8 cellular contexts compared by ENCODE assay signal in the genomic region with DNA sequence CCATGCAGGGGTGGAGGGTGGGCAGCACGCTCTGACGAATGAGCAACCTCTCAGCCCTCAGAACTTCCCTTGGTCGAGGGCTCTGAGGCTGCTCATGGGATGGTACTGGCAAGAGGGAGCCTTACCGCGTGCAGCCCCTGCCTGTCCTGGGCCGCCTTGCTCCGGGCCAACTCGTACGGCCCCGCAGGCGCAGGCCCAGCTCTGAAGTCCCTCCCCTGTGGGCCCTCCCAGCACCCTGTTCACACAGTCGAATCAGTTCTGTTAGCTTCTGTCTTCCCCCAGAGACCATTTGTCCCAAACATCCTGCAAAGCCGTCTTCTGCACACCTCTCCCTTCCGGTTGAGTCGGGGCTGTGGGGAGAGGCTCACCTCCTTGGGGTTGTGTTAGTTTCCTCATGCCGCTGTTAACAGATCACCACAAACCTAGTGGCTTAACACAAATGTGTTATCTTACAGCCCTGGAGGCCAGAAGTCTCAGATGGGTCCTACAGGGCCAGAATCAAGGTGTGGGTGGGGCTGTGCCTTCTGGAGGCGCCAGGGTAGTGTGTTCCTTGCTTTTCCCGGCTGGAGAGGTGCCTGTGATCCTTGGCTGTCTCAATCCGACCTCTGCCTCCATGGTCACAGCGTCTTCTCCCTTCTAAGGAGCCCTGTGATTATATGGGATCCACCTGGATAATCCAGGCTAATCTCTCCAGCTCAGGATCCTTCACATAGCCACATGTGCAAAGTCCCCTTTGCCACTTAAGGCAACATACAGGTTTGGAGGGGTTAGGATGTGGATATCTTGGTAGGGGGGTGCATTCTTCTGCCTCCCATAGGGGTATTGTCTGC. TPM values are rescaled to one million over a fixed set of nuclear protein-coding genes. Genes with fewer than 3 reads are reported as not detected.
DNase-seq lines count a peak whose midpoint lies in the region; ATAC-seq and TF ChIP-seq lines count a peak whose summit lies in the region.

No MANE protein-coding gene starts in this region.

- ATAC-seq in left lobe of liver, result peak; percentile 52

- no peak for TF ChIP-seq CTCF in RWPE1 (conservative IDR thresholded peaks at IDR 0.05; ENCODE audit: low read depth)

- peak overlapping the region; percentile 10; the same call in 1 of the 2 replicates for H3K27ac ChIP-seq in RWPE1

- DNase-seq in ELR (ENCODE audit: low read depth) (peak; percentile 35), H7 (peak; percentile 88), RWPE1 (ENCODE audit: low spot score) (no peak), astrocyte of the hippocampus (ENCODE audit: low read depth, low spot score) (peak; percentile 42), left lobe of liver (ENCODE audit: low spot score) (no peak), NCI-H146 (lab: John Stamatoyannopoulos, UW) (no peak), NCI-H2227 treated with DMSO at 0.1 percent for 48 hours (lab: John Stamatoyannopoulos, UW) (no peak)
- peak; percentile 9 to 11 for DNase-seq in stimulated activated CD8-positive, alpha-beta memory T cell treated with anti-CD3 and anti-CD28 coated beads, Interleukin-4, amount 100 ng/mL, for 1 hour (ENCODE audit: low read depth in 2 of 2, low spot score in 1 of 2)

- H3K4me3 ChIP-seq in H7 (ENCODE audit: insufficient read depth, low read depth, low read length), result peak overlapping the region; percentile 69

- no peaks in the 10 kb centered on the region for H3K36me3 ChIP-seq in H7 (replicated peaks; ENCODE audit: control insufficient read depth, insufficient read depth, low read length)

- CTCF ChIA-PET in RWPE1 (lab: Yijun Ruan, JAX), result interaction anchor here (0.5 to 0.7 kb wide), 2 partner anchors 89 to 1020 kb away, joined by 3 to 5 read pairs; no protein-coding TSS in a partner anchor

- POLR2A ChIA-PET in RWPE1 (lab: Yijun Ruan, JAX; ENCODE audit: low non-redundant PET), result no interaction called here

- H3K27me3 ChIP-seq in H7 (ENCODE audit: control insufficient read depth, insufficient read depth, low read length), result peaks cover 14% of the 10 kb centered on the region

RNA-seq across cellular contexts. Expression of gene HVCN1, which starts 0.9 kb away (rescaled TPM):
- 5.8 and 6.9 TPM in 2 replicates for total RNA-seq in H7 (2014; rRNA removed; shearing (Covaris generic))
- total RNA-seq in left lobe of liver, result 1.5 TPM

RNA-seq across cellular contexts. Expression of gene PPP1CC, which starts 52.9 kb away (rescaled TPM):
- total RNA-seq in H7 (2014; rRNA removed; shearing (Covaris generic)), result 251 and 310 TPM in 2 replicates
- total RNA-seq in left lobe of liver, result 42.8 TPM

Comparison
In these comparisons a context has a peak if more than half of its experiments do, and no peak if none do; other contexts are left out.
1. DNase-seq: peak in ELR (single experiment), H7 (single experiment), astrocyte of the hippocampus (single experiment) and stimulated activated CD8-positive, alpha-beta memory T cell treated with anti-CD3 and anti-CD28 coated beads, Interleukin-4, amount 100 ng/mL, for 1 hour (2 of 2); none in RWPE1 (single experiment), left lobe of liver (single experiment), NCI-H146 (single experiment) and NCI-H2227 treated with DMSO at 0.1 percent for 48 hours (single experiment).